8 cellular contexts compared by ENCODE assay signal in the genomic region with DNA sequence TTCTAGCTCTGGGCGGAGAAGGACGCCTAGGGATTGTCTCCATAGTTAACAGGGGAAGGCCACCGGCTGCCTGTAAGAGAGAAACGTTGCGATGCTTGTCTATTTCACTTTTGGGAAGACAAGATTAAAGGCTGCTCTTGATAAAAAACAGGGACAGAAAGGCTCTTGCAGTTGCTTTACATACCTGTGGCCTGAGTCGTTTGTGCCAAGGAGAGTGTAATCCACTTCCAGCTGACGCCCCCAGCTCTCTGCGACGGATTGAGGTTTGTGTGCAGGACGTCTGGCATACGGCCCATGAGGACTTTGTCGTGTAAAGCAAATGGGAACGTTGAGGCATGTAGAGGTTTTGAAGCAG. TPM values are rescaled to one million over a fixed set of nuclear protein-coding genes. Genes with fewer than 3 reads are reported as not detected.
A peak's percentile ranks its signal among the peaks of the same experiment; 100 is the strongest.
DNase-seq lines count a peak whose midpoint lies in the region; ATAC-seq, FAIRE-seq and TF ChIP-seq lines count a peak whose summit lies in the region.

No MANE protein-coding gene starts in this region.

- intact Hi-C loops in left colon (cut with DNase I, micrococcal nuclease), result no loop called here

- peaks cover 1% of the 10 kb centered on the region for H3K36me3 Mint-ChIP-seq in brain

- no peak for ATAC-seq in left colon
- no peak for ATAC-seq in GM21360 (IDR thresholded peaks at IDR 0.05; ENCODE audit: unreplicated experiment)

- H3K27ac Mint-ChIP-seq in brain, result peak overlapping the region; percentile 89 to 99 (median 96)

- H3K27ac ChIP-seq in substantia nigra (ENCODE audit: low read depth, low read length, poor library complexity, severe bottlenecking), result peak overlapping the region; percentile 74

- no peak for FAIRE-seq in GM19239 (lab: Jason Lieb, UNC)

- peaks cover 58% of the 10 kb centered on the region for H3K4me1 Mint-ChIP-seq in brain

- no peaks in the 10 kb centered on the region for H3K9me3 Mint-ChIP-seq in brain

- DNase-seq in AG08396 (ENCODE audit: low spot score) (peak; percentile 36), Kasumi-1 (lab: John Stamatoyannopoulos, UW) (peak; percentile 66 to 88), left colon (peak; percentile 49 to 58), substantia nigra (lab: John Stamatoyannopoulos, UW) (peak in 2 of 49 donors; percentile 7 to 50), GM19239 (ENCODE audit: insufficient read length, low spot score) (no peak), CD1c-positive myeloid dendritic cell (ENCODE audit: extremely low spot score) (no peak)

- H3K4me3 Mint-ChIP-seq in brain, result peak overlapping the region; percentile 87 to 93 (median 89)

- peaks cover 6% of the 10 kb centered on the region for H3K27me3 Mint-ChIP-seq in brain

- no peak for TF ChIP-seq CTCF in brain (conservative IDR thresholded peaks at IDR 0.05)

RNA-seq across cellular contexts. Expression of a gene that starts 1.1 kb away (rescaled TPM):
- 1.3 TPM for polyA plus RNA-seq in brain (ENCODE audit: insufficient read depth, low read depth, low replicate concordance)
- total RNA-seq in left colon, result 10 to 100 TPM; 11.6 to 14.0 TPM

Comparison
In these comparisons a context has a peak if more than half of its experiments do, and no peak if none do; other contexts are left out.
1. DNase-seq: peak in AG08396 (single experiment), Kasumi-1 (2 of 2) and left colon (2 of 2); none in GM19239 (single experiment) and CD1c-positive myeloid dendritic cell (single experiment).